Comparison of ENCODE assay signal across 1 cellular context in genomic region chr16:88022076-88023042, GRCh38.
TF ChIP-seq lines count a peak whose summit lies in the region.

No MANE protein-coding gene starts in this region.

TF ChIP-seq in GM23338, 12 proteins besides CTCF, POLR2A, EP300 and RAD21 (continued from another document):
- TF ChIP-seq REST (IDR thresholded peaks at IDR 0.05; ENCODE audit: unreplicated experiment) (no peak), ZNF462 (CRISPR knock-in tag; IDR thresholded peaks at IDR 0.05) (no peak), ZNF114 (CRISPR knock-in tag; IDR thresholded peaks at IDR 0.05) (no peak), CREB1 (CRISPR knock-in tag; IDR thresholded peaks at IDR 0.05; ENCODE audit: low read depth) (no peak), NANOG (IDR thresholded peaks at IDR 0.05; ENCODE audit: borderline replicate concordance) (no peak), STAT1 (IDR thresholded peaks at IDR 0.05; ENCODE audit: unreplicated experiment) (no peak)
